ENCODE assay signal across 6 cellular contexts in the genomic region with DNA sequence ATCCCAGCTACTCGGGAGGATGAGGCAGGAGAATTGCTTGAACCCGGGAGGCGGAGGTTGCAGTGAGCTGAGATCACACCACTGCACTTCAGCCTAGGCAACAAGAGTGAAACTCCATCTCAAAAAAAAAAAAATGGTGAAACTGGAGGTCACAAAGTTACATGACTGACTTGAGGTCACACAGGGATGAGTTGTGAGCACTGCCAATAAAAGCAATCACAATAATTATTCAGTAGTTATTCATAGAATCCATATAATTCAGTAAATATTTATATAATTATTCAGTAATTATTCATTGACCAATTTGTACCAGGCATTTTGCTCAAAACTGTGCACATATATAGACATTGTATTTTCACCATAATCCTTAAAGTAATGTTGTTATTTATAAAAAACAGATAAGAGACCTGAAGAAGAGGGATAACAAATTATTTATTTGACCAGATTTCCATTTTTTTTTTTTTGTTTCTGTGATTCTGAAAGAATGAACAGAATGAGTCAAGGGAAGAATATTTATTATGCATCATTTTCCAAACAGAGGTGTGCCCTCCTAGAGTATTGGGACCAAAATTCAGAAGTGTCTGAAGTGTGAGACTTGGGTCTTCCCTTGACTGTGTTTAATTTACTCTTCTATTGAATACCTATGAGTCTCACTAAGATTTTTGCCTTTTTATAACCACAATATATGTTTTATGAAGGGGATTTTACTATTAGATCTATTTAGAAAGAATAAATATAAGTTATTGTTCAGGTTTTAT.
"Had no signal": no experiment of that assay in that cellular context is flagged by ENCODE, and none has a peak within 500 bp of the region (broad histone marks: within the 10 kb centered on the region; RNA-seq: fewer than 3 reads in every experiment).

No MANE protein-coding gene starts in this region.

- H3K4me3 ChIP-seq: GM23338 had no signal

- FAIRE-seq: H1, HTR-8/SVneo had no signal

- ATAC-seq: GM23338 had no signal

- DNase-seq: H9, HCEC 1CT, IMR-90 had no signal

- H3K4me2 ChIP-seq: GM23338 had no signal
